Comparison of ENCODE assay signal across 9 cellular contexts in the genomic region with DNA sequence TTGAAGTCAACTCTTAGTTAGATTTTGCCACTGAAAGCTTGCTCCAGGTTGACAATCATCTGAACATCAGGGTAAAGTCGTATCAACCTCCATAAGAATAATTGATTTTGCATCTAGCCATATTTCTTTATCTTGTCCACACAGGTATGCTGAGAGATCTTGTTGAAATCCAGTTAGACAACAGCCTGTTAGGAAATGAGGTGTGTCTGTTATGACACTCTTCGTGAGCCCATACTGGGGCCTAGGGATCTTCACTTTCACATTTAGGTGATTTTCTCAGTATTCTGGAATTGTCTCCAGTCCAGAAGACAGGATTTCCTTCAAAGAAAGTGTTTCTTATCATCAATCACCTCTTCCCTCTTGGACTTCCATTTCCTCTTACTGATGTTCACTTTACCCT. TPM values are rescaled to one million over a fixed set of nuclear protein-coding genes. Genes with fewer than 3 reads are reported as not detected.
DNase-seq lines count a peak whose midpoint lies in the region; ATAC-seq and TF ChIP-seq lines count a peak whose summit lies in the region.
"Had no signal": no experiment of that assay in that cellular context is flagged by ENCODE, and none has a peak within 500 bp of the region (broad histone marks: within the 10 kb centered on the region; RNA-seq: fewer than 3 reads in every experiment).

No MANE protein-coding gene starts in this region.

- H3K9me3 Mint-ChIP-seq in Calu3 (ENCODE audit: low read depth, unreplicated experiment): no peaks in the 10 kb centered on the region
- H3K9me3 Mint-ChIP-seq in activated CD8-positive, alpha-beta T cell treated with anti-CD3 and anti-CD28 coated beads for 36 hours: no peaks in the 10 kb centered on the region

- no TSS peak for BruUV-seq in Calu3 (replicated peaks; lab: Mats Ljungman, UMichigan)

- TF ChIP-seq CTCF in Calu3 (IDR thresholded peaks at IDR 0.05; ENCODE audit: unreplicated experiment): no peak
- TF ChIP-seq CTCF in activated CD8-positive, alpha-beta T cell treated with anti-CD3 and anti-CD28 coated beads for 36 hours (IDR thresholded peaks at IDR 0.05): no peak

- CTCF ChIA-PET in Calu3 (lab: Charles Lee): interaction anchor here (0.6 to 3.6 kb wide), 8 partner anchors 14 to 239 kb away, joined by 3 to 61 read pairs (median 5); a partner anchor contains a TSS
- CTCF ChIA-PET in activated CD8-positive, alpha-beta T cell treated with anti-CD3 and anti-CD28 coated beads for 36 hours (lab: Charles Lee): interaction anchor here (1.9 to 17.4 kb wide), 4 partner anchors 22 to 233 kb away, joined by 6 to 185 read pairs (median 42); no protein-coding TSS in a partner anchor

- DNase-seq in Calu3: peak; percentile 24
- no peak for DNase-seq in activated CD8-positive, alpha-beta T cell treated with anti-CD3 and anti-CD28 coated beads for 36 hours
- no peak for DNase-seq in hippocampal formation (lab: John Stamatoyannopoulos, UW)
- DNase-seq in SK-N-DZ (ENCODE audit: low spot score): no peak
- DNase-seq: KG1, thyroid gland had no signal

- peaks cover 43% of the 10 kb centered on the region for H3K36me3 Mint-ChIP-seq in Calu3 (ENCODE audit: insufficient read depth, unreplicated experiment)
- H3K36me3 Mint-ChIP-seq in activated CD8-positive, alpha-beta T cell treated with anti-CD3 and anti-CD28 coated beads for 36 hours (ENCODE audit: low read depth): peaks cover 13% of the 10 kb centered on the region

- intact Hi-C loops in Calu3 (cut with micrococcal nuclease; ENCODE audit: unreplicated experiment): loop anchor here (1.0 kb wide), 2 partner anchors 165 to 233 kb away; no protein-coding TSS in a partner anchor
- intact Hi-C loops in activated CD8-positive, alpha-beta T cell treated with anti-CD3 and anti-CD28 coated beads for 36 hours (cut with micrococcal nuclease): no loop called here

- no peak overlapping the region for H3K4me3 Mint-ChIP-seq in Calu3 (ENCODE audit: low read depth, unreplicated experiment)
- no peak overlapping the region for H3K4me3 Mint-ChIP-seq in activated CD8-positive, alpha-beta T cell treated with anti-CD3 and anti-CD28 coated beads for 36 hours

- H3K27ac Mint-ChIP-seq in Calu3 (ENCODE audit: unreplicated experiment): peak overlapping the region; percentile 64
- no peak overlapping the region for H3K27ac Mint-ChIP-seq in activated CD8-positive, alpha-beta T cell treated with anti-CD3 and anti-CD28 coated beads for 36 hours
- H3K27ac Mint-ChIP-seq: progenitor cell of endocrine pancreas had no signal

- ATAC-seq in activated CD8-positive, alpha-beta T cell treated with anti-CD3 and anti-CD28 coated beads for 36 hours: peak; percentile 42

- POLR2A ChIA-PET in activated CD8-positive, alpha-beta T cell treated with anti-CD3 and anti-CD28 coated beads for 36 hours (lab: Charles Lee): interaction anchor here (1.9 to 3.0 kb wide), 2 partner anchors 9 to 195 kb away, joined by 5 to 11 read pairs; a partner anchor contains a TSS

- H3K4me1 Mint-ChIP-seq in Calu3 (ENCODE audit: low read depth, unreplicated experiment): peaks cover 42% of the 10 kb centered on the region
- peaks cover 20% of the 10 kb centered on the region for H3K4me1 Mint-ChIP-seq in activated CD8-positive, alpha-beta T cell treated with anti-CD3 and anti-CD28 coated beads for 36 hours (ENCODE audit: low read depth)

- no peaks in the 10 kb centered on the region for H3K27me3 Mint-ChIP-seq in Calu3 (ENCODE audit: unreplicated experiment)
- no peaks in the 10 kb centered on the region for H3K27me3 Mint-ChIP-seq in activated CD8-positive, alpha-beta T cell treated with anti-CD3 and anti-CD28 coated beads for 36 hours
- H3K27me3 Mint-ChIP-seq: progenitor cell of endocrine pancreas had no signal

RNA-seq across cellular contexts. Expression of a gene that starts 18.1 kb away (rescaled TPM):
- 171 and 181 TPM in 2 replicates for total RNA-seq in Calu3 (2022)
- total RNA-seq in activated CD8-positive, alpha-beta T cell treated with anti-CD3 and anti-CD28 coated beads for 36 hours: 10 to 100 TPM; 30.0 to 31.5 TPM
- 57.5 and 63.4 TPM in 2 replicates for polyA plus RNA-seq in SK-N-DZ (2014; cell fraction: cytosol; rRNA removed)
- polyA plus RNA-seq in SK-N-DZ (2014; cell fraction: nucleus; rRNA removed): 66.3 and 68.3 TPM in 2 replicates

RNA-seq across cellular contexts. Expression of a gene that starts 21.5 kb away (rescaled TPM):
- 21.0 and 25.1 TPM in 2 replicates for total RNA-seq in Calu3 (2022)
- 10 to 100 TPM in 1 of 2 experiments, 1 to 10 TPM in 1; 9.8 to 10.8 TPM for total RNA-seq in activated CD8-positive, alpha-beta T cell treated with anti-CD3 and anti-CD28 coated beads for 36 hours
- polyA plus RNA-seq in SK-N-DZ (2014; cell fraction: cytosol; rRNA removed): 21.4 and 22.3 TPM in 2 replicates
- 13.0 and 19.8 TPM in 2 replicates for polyA plus RNA-seq in SK-N-DZ (2014; cell fraction: nucleus; rRNA removed)

RNA-seq across cellular contexts. Expression of a gene that starts 24.2 kb away (rescaled TPM):
- 0.24 and 0.39 TPM in 2 replicates for total RNA-seq in Calu3 (2022)
- total RNA-seq in activated CD8-positive, alpha-beta T cell treated with anti-CD3 and anti-CD28 coated beads for 36 hours: not detected
- not detected in 2 replicates for polyA plus RNA-seq in SK-N-DZ (2014; cell fraction: cytosol; rRNA removed)
- polyA plus RNA-seq in SK-N-DZ (2014; cell fraction: nucleus; rRNA removed): not detected in 2 replicates
- total RNA-seq: frontal cortex, thyroid gland had no signal

RNA-seq across cellular contexts. Expression of a gene that starts 44.4 kb away (rescaled TPM):
- total RNA-seq in Calu3 (2022): 7.2 and 9.5 TPM in 2 replicates
- 1 to 10 TPM; 1.4 to 2.6 TPM for total RNA-seq in activated CD8-positive, alpha-beta T cell treated with anti-CD3 and anti-CD28 coated beads for 36 hours
- 1.3 and 1.9 TPM in 2 replicates for polyA plus RNA-seq in SK-N-DZ (2014; cell fraction: cytosol; rRNA removed)
- polyA plus RNA-seq in SK-N-DZ (2014; cell fraction: nucleus; rRNA removed): 10.8 and 19.4 TPM in 2 replicates

RNA-seq across cellular contexts. Expression of a gene that starts 51.6 kb away (rescaled TPM):
- not detected in 2 replicates for total RNA-seq in Calu3 (2022)
- total RNA-seq in activated CD8-positive, alpha-beta T cell treated with anti-CD3 and anti-CD28 coated beads for 36 hours: not detected
- polyA plus RNA-seq in SK-N-DZ (2014; cell fraction: cytosol; rRNA removed): not detected in 2 replicates
- polyA plus RNA-seq in SK-N-DZ (2014; cell fraction: nucleus; rRNA removed): not detected in 2 replicates
- total RNA-seq: frontal cortex, lung, progenitor cell of endocrine pancreas, thyroid gland had no signal
- polyA plus RNA-seq: lung had no signal
